1 cellular context compared by ENCODE assay signal in the genomic region with DNA sequence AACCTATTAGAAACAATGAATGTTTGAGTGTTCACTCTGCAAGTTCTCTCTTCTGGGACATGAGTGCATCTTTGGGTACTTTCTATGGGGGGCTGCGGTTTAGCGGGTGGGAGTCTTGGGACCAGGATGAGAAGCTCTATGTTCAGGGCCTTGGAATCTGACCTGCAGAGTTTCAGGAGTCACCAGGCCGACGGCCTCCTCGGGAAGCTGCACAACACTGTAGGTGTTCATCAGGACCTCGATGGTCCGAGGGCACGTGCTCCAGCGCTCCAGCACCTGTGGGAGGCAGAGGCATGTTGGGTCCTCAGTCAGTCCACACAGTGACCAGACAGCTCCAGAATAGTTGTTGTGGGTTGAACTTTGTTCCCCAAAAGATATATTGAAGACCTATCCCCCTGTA.
TF ChIP-seq lines count a peak whose summit lies in the region.

No MANE protein-coding gene starts in this region.

TF ChIP-seq in H1, 55 proteins besides CTCF, POLR2A, EP300 and RAD21:
- TF ChIP-seq E2F6 (IDR thresholded peaks at IDR 0.05), result peak; percentile 20; the same call in 1 of the 2 replicates
- no peak for TF ChIP-seq SIN3A (conservative IDR thresholded peaks at IDR 0.05 in 1 of 2, IDR thresholded peaks at IDR 0.05 in 1 of 2; ENCODE audit: low read depth in 1 of 2, low read length in 2 of 2)
- no peak for TF ChIP-seq RNF2 (IDR thresholded peaks at IDR 0.05; ENCODE audit: borderline replicate concordance, low read depth, low read length, missing control alignments, poor library complexity, severe bottlenecking)
- TF ChIP-seq RXRA (IDR thresholded peaks at IDR 0.05; ENCODE audit: insufficient read depth, low read depth, low read length), result no peak
- 0 out of 2 replicates have a peak, but pooled peaks have one; percentile 40 for TF ChIP-seq MAX (IDR thresholded peaks at IDR 0.05)
- no peak for TF ChIP-seq HDAC2 (IDR thresholded peaks at IDR 0.05; ENCODE audit: borderline replicate concordance in 1 of 2, low read depth in 2 of 2, low read length in 2 of 2)
- no peak for TF ChIP-seq ZNF274 (IDR thresholded peaks at IDR 0.05; ENCODE audit: borderline replicate concordance, extremely low read depth, low read length)
- TF ChIP-seq CREB1 (IDR thresholded peaks at IDR 0.05), result no peak
- no peak for TF ChIP-seq RBBP5 (IDR thresholded peaks at IDR 0.05; ENCODE audit: borderline replicate concordance, low read depth, low read length)
- no peak for TF ChIP-seq JUND (IDR thresholded peaks at IDR 0.05; ENCODE audit: low read length)
